25 cellular contexts compared by ENCODE assay signal in genomic region chr3:159795050-159795449, GRCh38. TPM values are rescaled to one million over a fixed set of nuclear protein-coding genes. Genes with fewer than 3 reads are reported as not detected.
DNase-seq lines count a peak whose midpoint lies in the region; ATAC-seq and TF ChIP-seq lines count a peak whose summit lies in the region.
"Had no signal": no experiment of that assay in that cellular context is flagged by ENCODE, and none has a peak within 500 bp of the region (broad histone marks: within the 10 kb centered on the region; RNA-seq: fewer than 3 reads in every experiment).

No MANE protein-coding gene starts in this region.

- TF ChIP-seq EP300 in gastroesophageal sphincter (IDR thresholded peaks at IDR 0.05), result no peak

- no peak overlapping the region for H3K23ac ChIP-seq in IMR-90 (ENCODE audit: low read depth, low read length)

- H3K27me3 ChIP-seq in IMR-90 (ENCODE audit: control insufficient read depth, insufficient read depth, low read length) (no peaks in the 10 kb centered on the region), gastroesophageal sphincter (no peaks in the 10 kb centered on the region), subcutaneous abdominal adipose tissue (ENCODE audit: control insufficient read depth in 5 of 5, insufficient read depth in 4 of 5, low read length in 5 of 5) (no peaks in the 10 kb centered on the region)
- H3K27me3 ChIP-seq: gastrocnemius medialis, Peyer's patch, SJSA1, upper lobe of right lung had no signal

- H3K56ac ChIP-seq in IMR-90 (ENCODE audit: extremely low read depth, insufficient read depth, low read length), result no peak overlapping the region

- POLR2A ChIA-PET in IMR-90 (lab: Charles Lee; ENCODE audit: unreplicated experiment) (no interaction called here), HEK293T (lab: Yijun Ruan, JAX) (no interaction called here)

- no peak overlapping the region for H2AK9ac ChIP-seq in IMR-90 (replicated peaks; ENCODE audit: low read depth, low read length, poor library complexity)

- TF ChIP-seq POLR2A in IMR-90 (IDR thresholded peaks at IDR 0.05; ENCODE audit: low read depth, low read length), result no peak
- no peak for TF ChIP-seq POLR2A in gastroesophageal sphincter (IDR thresholded peaks at IDR 0.05)

- dilution Hi-C loops in IMR-90 (cut with HindIII; ENCODE audit: low sequenced_read_pairs, unreplicated experiment), result no loop called here

- H2BK5ac ChIP-seq in IMR-90 (ENCODE audit: low read depth, low read length, poor library complexity, severe bottlenecking), result no peak overlapping the region

- no peak for TF ChIP-seq RAD21 in IMR-90 (IDR thresholded peaks at IDR 0.05; ENCODE audit: low read length)

- in situ Hi-C loops in IMR-90 (cut with MboI; ENCODE audit: low sequenced_read_pairs), result no loop called here

- ATAC-seq in IMR-90 (ENCODE audit: low read depth), result no peak
- ATAC-seq in gastroesophageal sphincter, result peak; percentile 50
- ATAC-seq in mucosa of descending colon, result peak; percentile 21
- no peak for ATAC-seq in HG03520 (IDR thresholded peaks at IDR 0.05; ENCODE audit: unreplicated experiment)
- ATAC-seq in HG03571 (IDR thresholded peaks at IDR 0.05; ENCODE audit: unreplicated experiment), result no peak
- ATAC-seq: activated CD8-positive, alpha-beta T cell treated with anti-CD3 and anti-CD28 coated beads for 36 hours; gastrocnemius medialis; upper lobe of right lung had no signal

- H3K4me2 ChIP-seq in IMR-90 (ENCODE audit: low read depth, low read length), result no peak overlapping the region

- H3K14ac ChIP-seq in IMR-90 (replicated peaks; ENCODE audit: low read depth, low read length), result no peak overlapping the region

- no peak overlapping the region for H4K5ac ChIP-seq in IMR-90 (ENCODE audit: low read depth, low read length)

- no peak overlapping the region for H2AFZ ChIP-seq in IMR-90 (replicated peaks; ENCODE audit: low read length, poor library complexity)

- H3K4ac ChIP-seq in IMR-90 (ENCODE audit: low read depth, low read length), result no peak overlapping the region

- peaks cover 43 to 84% of the 10 kb centered on the region in 2 experiments for H3K79me1 ChIP-seq in IMR-90 (ENCODE audit: low read depth in 1 of 2, low read length in 2 of 2)

- TF ChIP-seq CTCF in IMR-90 (conservative IDR thresholded peaks at IDR 0.05; ENCODE audit: low read depth, low read length), result no peak
- TF ChIP-seq CTCF in gastroesophageal sphincter (IDR thresholded peaks at IDR 0.05), result no peak
- no peak for TF ChIP-seq CTCF in mucosa of descending colon (IDR thresholded peaks at IDR 0.05)

- H4K8ac ChIP-seq in IMR-90 (ENCODE audit: low read depth in 2 of 2, low read length in 2 of 2), result no peak overlapping the region

- no peak overlapping the region for H2BK120ac ChIP-seq in IMR-90 (ENCODE audit: low read depth, low read length)

- intact Hi-C loops in IMR-90 (cut with micrococcal nuclease) (no loop called here), mucosa of descending colon (cut with DNase I, micrococcal nuclease) (no loop called here)

- H3K9ac ChIP-seq in IMR-90 (ENCODE audit: low read depth, low read length), result no peak overlapping the region
- H3K9ac ChIP-seq in subcutaneous abdominal adipose tissue (ENCODE audit: low read length in 5 of 5), result peak overlapping the region in 1 of 5 donors; percentile 9

- CTCF ChIA-PET in IMR-90 (lab: Yijun Ruan, JAX), result no interaction called here
- CTCF ChIA-PET in HEK293T (lab: Yijun Ruan, JAX), result no interaction called here

- no peak overlapping the region for H3K4me3 ChIP-seq in IMR-90 (ENCODE audit: insufficient read depth, low read depth, low read length)
- H3K4me3 ChIP-seq in gastroesophageal sphincter, result no peak overlapping the region
- H3K4me3 ChIP-seq in mucosa of descending colon, result no peak overlapping the region
- peak overlapping the region in 1 of 5 donors; percentile 1 for H3K4me3 ChIP-seq in subcutaneous abdominal adipose tissue (ENCODE audit: low read depth in 1 of 5, low read length in 5 of 5)
- H3K4me3 ChIP-seq: gastrocnemius medialis, Peyer's patch, SJSA1, upper lobe of right lung had no signal

- no CpG with 5 or more reads among the region's 5 CpGs for WGBS in IMR-90 (ENCODE audit: extremely low coverage in 2 of 2, insufficient read length in 1 of 2), 2 experiments
- WGBS in gastroesophageal sphincter (ENCODE audit: low coverage in 1 of 2), 2 donors, result 42 to 43% methylated on average over 5 of the region's 5 CpGs

- DNase-seq in IMR-90 (no peak), mucosa of descending colon (no peak), HEK293T (ENCODE audit: extremely low spot score) (no peak), NCI-H748 (lab: John Stamatoyannopoulos, UW; ENCODE audit: unreplicated experiment) (no peak)
- DNase-seq: activated CD8-positive, alpha-beta T cell treated with anti-CD3 and anti-CD28 coated beads for 36 hours; activated effector memory CD4-positive, alpha-beta T cell treated with Interleukin-2 at 50 U/mL for 16 hours; activated T-cell treated with anti-CD3 and anti-CD28 coated beads for 4 hours; gastrocnemius medialis; GDM1; MV-4-11; naive B cell; NCI-H146; NCI-H510A; occipital lobe; Peyer's patch; stimulated activated CD4-positive, alpha-beta T cell treated with anti-CD3 and anti-CD28 coated beads, Interleukin-12 subunit alpha, Interleukin-12 subunit beta, amount 100 ng/mL, for 4 hours; stimulated activated CD4-positive, alpha-beta T cell treated with anti-CD3 and anti-CD28 coated beads, Interleukin-4, amount 100 ng/mL, for 24 hours; stimulated activated naive CD4-positive, alpha-beta T cell treated with Interleukin-2 at 50 U/mL for 16 hours; T-helper 1 cell; upper lobe of right lung had no signal

- no peak overlapping the region for H4K91ac ChIP-seq in IMR-90 (ENCODE audit: insufficient read depth, low read depth, low read length)

- 0 out of 3 replicates have a peak overlapping the region, but pooled peaks have one; percentile 60 for H2BK15ac ChIP-seq in IMR-90 (ENCODE audit: low read depth, low read length)

- no TSS peak for BruUV-seq in IMR-90 (replicated peaks; lab: Mats Ljungman, UMichigan)

- peaks cover 30% of the 10 kb centered on the region for H4K20me1 ChIP-seq in IMR-90 (ENCODE audit: insufficient read depth, low read length)

- peaks cover 21% of the 10 kb centered on the region for H3K9me1 ChIP-seq in IMR-90 (ENCODE audit: insufficient read depth, low read length)

- H2AK5ac ChIP-seq in IMR-90 (ENCODE audit: low read depth, low read length), result 0 out of 2 replicates have a peak overlapping the region, but pooled peaks have one; percentile 27

- no peak overlapping the region for H2BK20ac ChIP-seq in IMR-90 (ENCODE audit: low read depth, low read length)

- H3K9me3 ChIP-seq in IMR-90 (ENCODE audit: control insufficient read depth, insufficient read depth, low read length), result peaks cover 3% of the 10 kb centered on the region; the same call in 1 of the 2 replicates
- no peaks in the 10 kb centered on the region for H3K9me3 ChIP-seq in gastroesophageal sphincter
- no peaks in the 10 kb centered on the region for H3K9me3 ChIP-seq in mucosa of descending colon
- H3K9me3 ChIP-seq in subcutaneous abdominal adipose tissue (ENCODE audit: control insufficient read depth in 5 of 5, low read length in 5 of 5), result no peaks in the 10 kb centered on the region
- H3K9me3 ChIP-seq: gastrocnemius medialis, Peyer's patch, SJSA1, upper lobe of right lung had no signal

- H3K27ac ChIP-seq in IMR-90 (ENCODE audit: insufficient read depth, low read length), result no peak overlapping the region
- peak overlapping the region; percentile 86 to 100 (median 94) for H3K27ac ChIP-seq in gastroesophageal sphincter
- H3K27ac ChIP-seq in subcutaneous abdominal adipose tissue (ENCODE audit: low read depth, low read length), result peak overlapping the region; percentile 89
- H3K27ac ChIP-seq: SJSA1, upper lobe of right lung had no signal

- no peak overlapping the region for H3K18ac ChIP-seq in IMR-90 (ENCODE audit: low read depth, low read length)

- H3K4me1 ChIP-seq in IMR-90 (ENCODE audit: control insufficient read depth, insufficient read depth, low read length) (peaks cover 21% of the 10 kb centered on the region), gastroesophageal sphincter (peaks cover 28 to 100% (median 52%) of the 10 kb centered on the region in 3 donors), mucosa of descending colon (ENCODE audit: low read depth) (peaks cover 3% of the 10 kb centered on the region), subcutaneous abdominal adipose tissue (ENCODE audit: control insufficient read depth in 5 of 5, insufficient read depth in 5 of 5, low read length in 5 of 5) (peaks cover 3 to 60% (median 56%) of the 10 kb centered on the region in 5 donors)
- H3K4me1 ChIP-seq: gastrocnemius medialis had no signal

- no peaks in the 10 kb centered on the region; the same call in 1 of the 2 replicates for H3K36me3 ChIP-seq in IMR-90 (ENCODE audit: control insufficient read depth, insufficient read depth, low read length)
- no peaks in the 10 kb centered on the region for H3K36me3 ChIP-seq in gastroesophageal sphincter
- no peaks in the 10 kb centered on the region for H3K36me3 ChIP-seq in mucosa of descending colon (ENCODE audit: low read depth)
- no peaks in the 10 kb centered on the region for H3K36me3 ChIP-seq in subcutaneous abdominal adipose tissue (ENCODE audit: control insufficient read depth in 5 of 5, insufficient read depth in 5 of 5, low read length in 5 of 5)
- H3K36me3 ChIP-seq: gastrocnemius medialis, Peyer's patch, upper lobe of right lung had no signal

TF ChIP-seq in IMR-90, 13 proteins besides CTCF, POLR2A, EP300 and RAD21 (continues in another document):
- TF ChIP-seq BHLHE40 (IDR thresholded peaks at IDR 0.05; ENCODE audit: low read depth, low read length), result no peak

TF ChIP-seq in HEK293T, 16 proteins besides CTCF, POLR2A, EP300 and RAD21:
- TF ChIP-seq PKNOX1 (IDR thresholded peaks at IDR 0.05), result no peak
- TF ChIP-seq CTBP1 (IDR thresholded peaks at IDR 0.05; ENCODE audit: borderline replicate concordance), result no peak
- no peak for TF ChIP-seq BHLHE40 (IDR thresholded peaks at IDR 0.05; ENCODE audit: borderline replicate concordance)
- no peak for TF ChIP-seq ZNF384 (IDR thresholded peaks at IDR 0.05)

RNA-seq across cellular contexts. Expression of gene SCHIP1, which starts 44.6 kb away (rescaled TPM):
- total RNA-seq in IMR-90 (2012; rRNA removed), result 5.0 and 5.4 TPM in 2 replicates
- 2.8 and 3.9 TPM in 2 replicates for polyA plus RNA-seq in IMR-90 (2012; rRNA removed)
- polyA plus RNA-seq in IMR-90 (2012; cell fraction: cytosol; rRNA removed), result 0.21 and 0.57 TPM in 2 replicates
- polyA plus RNA-seq in IMR-90 (2012; cell fraction: nucleus; rRNA removed; ENCODE audit: low replicate concordance), result 3.5 and 19.4 TPM in 2 replicates
- 10 to 100 TPM; 19.6 to 47.1 (median 30.2) TPM for total RNA-seq in gastroesophageal sphincter
- total RNA-seq in mucosa of descending colon, result 10 to 100 TPM in 1 of 3 donors, 1 to 10 TPM in 2; 1.1 to 11.6 (median 1.7) TPM
- total RNA-seq: activated CD8-positive, alpha-beta T cell treated with anti-CD3 and anti-CD28 coated beads for 36 hours had no signal

Comparison
In these comparisons a context has a peak if more than half of its experiments do, and no peak if none do; other contexts are left out.
1. ATAC-seq: peak in gastroesophageal sphincter (single experiment) and mucosa of descending colon (single experiment); none in IMR-90 (single experiment), HG03520 (single experiment) and HG03571 (single experiment).